In the genomic region with DNA sequence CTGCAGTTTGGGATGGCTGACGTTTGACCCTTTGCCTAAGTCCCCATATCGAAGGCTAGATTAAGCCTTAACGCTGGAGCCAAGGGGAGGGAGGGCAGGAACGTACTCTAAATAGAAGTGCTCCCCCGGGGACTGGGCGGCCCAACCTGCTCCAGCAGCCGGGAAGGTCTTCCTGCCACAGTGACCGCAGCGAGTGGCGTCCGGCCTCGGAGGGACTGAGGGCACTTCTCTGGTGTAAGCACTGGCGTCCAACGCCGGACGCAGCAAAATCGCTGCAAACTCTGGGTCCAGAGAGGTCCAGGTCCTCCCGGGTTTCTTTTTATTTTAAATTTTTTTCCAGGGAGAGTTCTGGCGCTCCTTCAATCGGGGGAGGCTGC, we compare ENCODE assay signal across 8 cellular contexts. TPM values are rescaled to one million over a fixed set of nuclear protein-coding genes. Genes with fewer than 3 reads are reported as not detected.
DNase-seq lines count a peak whose midpoint lies in the region; ATAC-seq and TF ChIP-seq lines count a peak whose summit lies in the region.

No MANE protein-coding gene starts in this region.

- TF ChIP-seq CTCF in AG04450 (IDR thresholded peaks at IDR 0.05; ENCODE audit: low read depth, low read length) (no peak), lower lobe of right lung (IDR thresholded peaks at IDR 0.05) (no peak), type B pancreatic cell (conservative IDR thresholded peaks at IDR 0.05) (no peak)

- H3K9me3 Mint-ChIP-seq in central memory CD8-positive, alpha-beta T cell: peaks cover 5% of the 10 kb centered on the region
- H3K9me3 Mint-ChIP-seq in type B pancreatic cell: no peaks in the 10 kb centered on the region

- CTCF ChIA-PET in AG04450 (lab: Charles Lee): interaction anchor here (1.2 kb wide), 1 partner anchor 17 kb away, joined by 3 read pairs; no protein-coding TSS in a partner anchor

- intact Hi-C loops in lower lobe of right lung (cut with DNase I): no loop called here

- no peak for DNase-seq in AG04450 (ENCODE audit: low read depth, low spot score)
- peak; percentile 33 for DNase-seq in NCI-H526 treated with DMSO at 0.1 percent for 48 hours (lab: John Stamatoyannopoulos, UW)
- DNase-seq in central memory CD8-positive, alpha-beta T cell (ENCODE audit: low spot score in 2 of 2): no peak
- no peak for DNase-seq in lower lobe of right lung
- DNase-seq in type B pancreatic cell (ENCODE audit: extremely low spot score, unreplicated experiment): no peak
- no peak for DNase-seq in HCEC 1CT

- POLR2A ChIA-PET in AG04450 (lab: Yijun Ruan, JAX): no interaction called here

- peak overlapping the region; percentile 95 for H3K4me3 Mint-ChIP-seq in central memory CD8-positive, alpha-beta T cell
- H3K4me3 Mint-ChIP-seq in type B pancreatic cell: peak overlapping the region; percentile 72

- H3K36me3 Mint-ChIP-seq in central memory CD8-positive, alpha-beta T cell (ENCODE audit: insufficient read depth): no peaks in the 10 kb centered on the region
- H3K36me3 Mint-ChIP-seq in type B pancreatic cell: no peaks in the 10 kb centered on the region

- peaks cover 7% of the 10 kb centered on the region for H3K9me3 ChIP-seq in AG04450 (ENCODE audit: control insufficient read depth, insufficient read depth, low read length)
- H3K9me3 ChIP-seq in lower lobe of right lung: no peaks in the 10 kb centered on the region

- no peaks in the 10 kb centered on the region for H3K36me3 ChIP-seq in lower lobe of right lung

- H3K4me1 ChIP-seq in lower lobe of right lung: peaks cover 14% of the 10 kb centered on the region

- ATAC-seq in GM19455 (IDR thresholded peaks at IDR 0.05; ENCODE audit: unreplicated experiment) (peak; percentile 0), lower lobe of right lung (peak; percentile 53 to 56), GM19467 (IDR thresholded peaks at IDR 0.05; ENCODE audit: unreplicated experiment) (no peak)
- ATAC-seq in central memory CD8-positive, alpha-beta T cell (replicated peaks; ENCODE audit: extremely low read depth, poor library complexity, severe bottlenecking): no peak

- H3K4me1 Mint-ChIP-seq in central memory CD8-positive, alpha-beta T cell: peaks cover 9% of the 10 kb centered on the region
- peaks cover 8% of the 10 kb centered on the region for H3K4me1 Mint-ChIP-seq in type B pancreatic cell (ENCODE audit: unreplicated experiment)

- peak overlapping the region; percentile 81 for H3K27ac Mint-ChIP-seq in central memory CD8-positive, alpha-beta T cell (ENCODE audit: low read depth)
- H3K27ac Mint-ChIP-seq in type B pancreatic cell: no peak overlapping the region

- no peaks in the 10 kb centered on the region for H3K27me3 Mint-ChIP-seq in central memory CD8-positive, alpha-beta T cell
- no peaks in the 10 kb centered on the region for H3K27me3 Mint-ChIP-seq in type B pancreatic cell

- H3K4me3 ChIP-seq in AG04450 (ENCODE audit: low read depth, low read length) (peak overlapping the region; percentile 81), lower lobe of right lung (peak overlapping the region; percentile 92)

- H3K27me3 ChIP-seq in AG04450 (ENCODE audit: control insufficient read depth, insufficient read depth, low read length): peaks cover 3% of the 10 kb centered on the region
- no peaks in the 10 kb centered on the region for H3K27me3 ChIP-seq in lower lobe of right lung (ENCODE audit: low read depth)

- H3K27ac ChIP-seq in AG04450 (ENCODE audit: low read depth, low read length) (no peak overlapping the region), lower lobe of right lung (peak overlapping the region; percentile 84)

RNA-seq across cellular contexts. Expression of gene ACER2, which starts 0.5 kb away (rescaled TPM):
- polyA plus RNA-seq in AG04450 (2011; rRNA removed): 1.6 and 2.3 TPM in 2 replicates
- 5.1 and 8.1 TPM in 2 replicates for polyA minus RNA-seq in AG04450 (2011; rRNA and poly(A)+ RNA removed)
- total RNA-seq in lower lobe of right lung: 5.9 TPM
- total RNA-seq in type B pancreatic cell (ENCODE audit: low replicate concordance): 9.2 and 15.3 TPM in 2 replicates

RNA-seq across cellular contexts. Expression of gene RPS6, which starts 28.3 kb away (rescaled TPM):
- 3,064 and 3,310 TPM in 2 replicates for polyA plus RNA-seq in AG04450 (2011; rRNA removed)
- 623 and 670 TPM in 2 replicates for polyA minus RNA-seq in AG04450 (2011; rRNA and poly(A)+ RNA removed)
- 1,544 TPM for total RNA-seq in lower lobe of right lung
- 2,791 and 2,920 TPM in 2 replicates for total RNA-seq in type B pancreatic cell (ENCODE audit: low replicate concordance)

Comparison
In these comparisons a context has a peak if more than half of its experiments do, and no peak if none do; other contexts are left out.
1. ATAC-seq: peak in GM19455 (single experiment) and lower lobe of right lung (2 of 2); none in central memory CD8-positive, alpha-beta T cell (single experiment) and GM19467 (single experiment).